Comparison of ENCODE assay signal across 1 cellular context in the genomic region with DNA sequence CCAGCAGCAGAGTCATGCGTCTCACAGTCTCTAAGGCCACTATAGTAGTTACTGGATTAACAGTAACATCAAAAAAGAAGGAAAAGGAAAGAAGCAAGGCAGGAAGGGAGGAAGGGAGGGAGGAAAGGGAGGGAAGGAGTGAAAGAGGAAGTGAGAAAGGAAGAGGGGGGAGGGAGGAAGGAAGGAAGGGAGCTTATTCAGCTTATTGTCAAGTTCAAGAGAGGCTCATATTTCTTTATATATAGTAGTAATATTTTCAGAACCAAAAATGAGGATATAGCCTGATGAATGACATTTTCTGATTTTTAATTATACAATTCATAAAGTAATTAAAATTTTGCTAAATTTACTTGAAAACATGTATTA.
TF ChIP-seq lines count a peak whose summit lies in the region.

No MANE protein-coding gene starts in this region.

TF ChIP-seq in GM12878, 131 proteins besides CTCF, POLR2A, EP300 and RAD21 (continued from another document):
- TF ChIP-seq SPI1 (IDR thresholded peaks at IDR 0.05; ENCODE audit: borderline replicate concordance, insufficient read depth, low read depth, low read length) (peak; percentile 48; the same call in 1 of the 2 replicates), ETV6 (conservative IDR thresholded peaks at IDR 0.05 in 1 of 2, IDR thresholded peaks at IDR 0.05 in 1 of 2; ENCODE audit: borderline replicate concordance in 1 of 2, low read depth in 1 of 2) (peak in 1 of 2 experiments; percentile 56; a peak in 1 of 4 replicates), POLR2AphosphoS2 (IDR thresholded peaks at IDR 0.05; ENCODE audit: low read depth, low read length) (no peak)
